In genomic region chr19:13935765-13936486, GRCh38 we compare ENCODE assay signal across 1 cellular context.
TF ChIP-seq lines count a peak whose summit lies in the region.

No MANE protein-coding gene starts in this region.

TF ChIP-seq in WTC11, 78 proteins besides CTCF, POLR2A, EP300 and RAD21 (continued from another document):
- TF ChIP-seq ATF2 (CRISPR knock-in tag; IDR thresholded peaks at IDR 0.05; ENCODE audit: borderline replicate concordance, low read depth) = no peak
- no peak for TF ChIP-seq ZMAT4 (CRISPR knock-in tag; IDR thresholded peaks at IDR 0.05)
